28 cellular contexts compared by ENCODE assay signal in the genomic region with DNA sequence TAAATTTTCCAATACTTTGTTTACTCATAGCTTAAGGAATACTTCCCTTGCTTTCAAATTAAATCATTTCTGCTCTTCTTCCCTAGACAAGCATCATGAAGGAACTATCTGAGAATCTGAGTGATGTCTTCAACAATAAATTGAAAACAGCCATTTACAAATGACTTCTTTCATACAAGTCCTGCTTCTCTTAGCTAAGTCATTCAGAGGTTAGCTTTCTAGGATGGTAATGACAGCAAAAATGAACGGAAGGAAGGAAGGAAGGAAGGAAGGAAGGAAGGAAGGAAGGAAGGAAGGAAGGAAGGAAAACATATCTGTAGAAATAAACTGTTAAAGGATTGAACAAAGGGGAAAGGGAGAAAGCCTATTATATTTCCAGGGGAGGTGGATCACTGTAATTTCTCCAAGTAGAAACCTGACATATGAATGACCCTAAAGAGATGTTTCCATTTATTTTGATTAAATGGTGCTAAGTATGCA.
"Had no signal": no experiment of that assay in that cellular context is flagged by ENCODE, and none has a peak within 500 bp of the region (broad histone marks: within the 10 kb centered on the region; RNA-seq: fewer than 3 reads in every experiment).

No MANE protein-coding gene starts in this region.

- H3K27me3 ChIP-seq: adrenal gland, ascending aorta, body of pancreas, brain microvascular endothelial cell, breast epithelium, cardiac muscle cell had no signal

- H3K9me3 ChIP-seq: adrenal gland, ascending aorta, body of pancreas had no signal

- DNase-seq: activated effector memory CD4-positive, alpha-beta T cell treated with anti-CD3 and anti-CD28 coated beads, Interleukin-2, amount 50 U/mL, for 16 hours; activated effector memory CD4-positive, alpha-beta T cell treated with Interleukin-2 at 50 U/mL for 16 hours; activated gamma-delta T cell; activated gamma-delta T cell treated with Interleukin-2 at 50 U/mL for 16 hours; activated naive CD4-positive, alpha-beta T cell; activated naive CD4-positive, alpha-beta T cell treated with anti-CD3 and anti-CD28 coated beads for 36 hours; activated naive CD4-positive, alpha-beta T cell treated with anti-CD3 and anti-CD28 coated beads, Interleukin-2, amount 10 ng/mL, durations not matched to agents 7 days and 5 days; activated naive CD4-positive, alpha-beta T cell treated with anti-CD3 and anti-CD28 coated beads, Interleukin-2, amount 50 U/mL, for 16 hours; activated naive CD4-positive, alpha-beta T cell treated with Interleukin-2 at 50 U/mL for 16 hours; activated naive CD8-positive, alpha-beta T cell treated with anti-CD3 and anti-CD28 coated beads for 36 hours; activated naive CD8-positive, alpha-beta T cell treated with anti-CD3 and anti-CD28 coated beads, Interleukin-2, amount 10 ng/mL, durations not matched to agents 7 days and 5 days; activated naive CD8-positive, alpha-beta T cell treated with anti-CD3 and anti-CD28 coated beads, Interleukin-2, amount 50 U/mL, for 24 hours; activated T-cell treated with anti-CD3 and anti-CD28 coated beads, Interleukin-2, amount 50 U/mL, for 4 hours; activated T-cell treated with anti-CD3 and anti-CD28 coated beads, Interleukin-2, amount 50 U/mL, for 48 hours; activated T-cell treated with anti-CD3 and anti-CD28 coated beads, Interleukin-2, amount 50 U/mL, for 72 hours; adrenal gland; amniotic stem cell; amygdala; anterior cingulate cortex; aorta; body of pancreas; brain microvascular endothelial cell; caudate nucleus; central memory CD4-positive, alpha-beta T cell; cerebellar nuclear complex had no signal

- H3K4me3 ChIP-seq: adrenal gland, ascending aorta, body of pancreas, breast epithelium, cardiac muscle cell had no signal

- H3K36me3 ChIP-seq: adrenal gland, ascending aorta, brain microvascular endothelial cell, breast epithelium, cardiac muscle cell had no signal

- H3K4me1 ChIP-seq: adrenal gland, ascending aorta, body of pancreas, breast epithelium had no signal

- H3K27ac ChIP-seq: adrenal gland, ascending aorta, body of pancreas, brain microvascular endothelial cell, breast epithelium, cardiac muscle cell had no signal
